In genomic region chr10:61765176-61766087, GRCh38 we compare ENCODE assay signal across 1 cellular context.
TF ChIP-seq lines count a peak whose summit lies in the region.

No MANE protein-coding gene starts in this region.

TF ChIP-seq in SK-N-SH, 30 proteins besides CTCF, POLR2A, EP300 and RAD21:
- TF ChIP-seq USF2 (IDR thresholded peaks at IDR 0.05; ENCODE audit: borderline replicate concordance, low read depth, low read length) (no peak), MXI1 (IDR thresholded peaks at IDR 0.05; ENCODE audit: low read depth, low read length) (peak; percentile 74), RFX5 (IDR thresholded peaks at IDR 0.05; ENCODE audit: low read length) (no peak), MAX (IDR thresholded peaks at IDR 0.05; ENCODE audit: low read depth) (no peak), CHD2 (IDR thresholded peaks at IDR 0.05; ENCODE audit: low read length, partially characterized antibody) (peak; percentile 85), MEF2A (IDR thresholded peaks at IDR 0.05; ENCODE audit: borderline replicate concordance, low read depth) (no peak), RCOR1 (IDR thresholded peaks at IDR 0.05; ENCODE audit: low read length) (peak; percentile 87), FOSL2 (IDR thresholded peaks at IDR 0.05; ENCODE audit: borderline replicate concordance, low read depth) (no peak), IRF3 (IDR thresholded peaks at IDR 0.05; ENCODE audit: low read depth, low read length) (no peak), FOXJ3 (CRISPR knock-in tag; IDR thresholded peaks at IDR 0.05) (peak; percentile 98), GATA2 (CRISPR knock-in tag; IDR thresholded peaks at IDR 0.05) (peak; percentile 98), GABPA (IDR thresholded peaks at IDR 0.05; ENCODE audit: low read depth) (no peak), SIN3A (IDR thresholded peaks at IDR 0.05; ENCODE audit: borderline replicate concordance, low read depth, low read length) (no peak), SMC3 (IDR thresholded peaks at IDR 0.05; ENCODE audit: low read depth, low read length) (no peak), RXRA (IDR thresholded peaks at IDR 0.05; ENCODE audit: borderline replicate concordance, low read depth) (no peak), TAF1 (IDR thresholded peaks at IDR 0.05; ENCODE audit: borderline replicate concordance, low read depth, low read length) (no peak), NRF1 (IDR thresholded peaks at IDR 0.05; ENCODE audit: low read depth, low read length) (no peak), REST (IDR thresholded peaks at IDR 0.05; ENCODE audit: low read depth, low read length) (no peak), YY1 (IDR thresholded peaks at IDR 0.05; ENCODE audit: low read depth) (no peak), NFIC (IDR thresholded peaks at IDR 0.05; ENCODE audit: borderline replicate concordance) (no peak), EZH2phosphoT487 (IDR thresholded peaks at IDR 0.05; ENCODE audit: borderline replicate concordance, low read depth) (no peak), JUND (IDR thresholded peaks at IDR 0.05) (0 out of 2 replicates have a peak, but pooled peaks have one; percentile 13), ZBTB33 (IDR thresholded peaks at IDR 0.05; ENCODE audit: borderline replicate concordance, low read depth) (no peak), PBX3 (IDR thresholded peaks at IDR 0.05) (no peak), TEAD4 (IDR thresholded peaks at IDR 0.05; ENCODE audit: borderline replicate concordance, insufficient read depth) (peak; percentile 34; the same call in 1 of the 2 replicates), USF1 (IDR thresholded peaks at IDR 0.05; ENCODE audit: borderline replicate concordance, low read depth) (no peak), ELF1 (IDR thresholded peaks at IDR 0.05) (no peak), FOXM1 (IDR thresholded peaks at IDR 0.05; ENCODE audit: low read depth) (no peak), TCF12 (IDR thresholded peaks at IDR 0.05) (peak; percentile 50), POLR2AphosphoS5 (IDR thresholded peaks at IDR 0.05; ENCODE audit: low read depth, low read length) (peak; percentile 24; the same call in 1 of the 2 replicates)
